ENCODE assay signal across 18 cellular contexts in genomic region chr2:98738304-98738703, GRCh38. TPM values are rescaled to one million over a fixed set of nuclear protein-coding genes. Genes with fewer than 3 reads are reported as not detected.
DNase-seq lines count a peak whose midpoint lies in the region; ATAC-seq and TF ChIP-seq lines count a peak whose summit lies in the region.
"Had no signal": no experiment of that assay in that cellular context is flagged by ENCODE, and none has a peak within 500 bp of the region (broad histone marks: within the 10 kb centered on the region; RNA-seq: fewer than 3 reads in every experiment).

No MANE protein-coding gene starts in this region.

- H3K4me1 Mint-ChIP-seq in activated naive CD4-positive, alpha-beta T cell treated with anti-CD3 and anti-CD28 coated beads, Interleukin-2, amount 50 U/mL, for 24 hours: peaks cover 86% of the 10 kb centered on the region
- H3K4me1 Mint-ChIP-seq in activated naive CD8-positive, alpha-beta T cell treated with anti-CD3 and anti-CD28 coated beads, Interleukin-2, amount 50 U/mL, for 24 hours: peaks cover 62% of the 10 kb centered on the region

- no peaks in the 10 kb centered on the region for H3K9me3 Mint-ChIP-seq in activated naive CD4-positive, alpha-beta T cell treated with anti-CD3 and anti-CD28 coated beads, Interleukin-2, amount 50 U/mL, for 24 hours
- no peaks in the 10 kb centered on the region for H3K9me3 Mint-ChIP-seq in activated naive CD8-positive, alpha-beta T cell treated with anti-CD3 and anti-CD28 coated beads, Interleukin-2, amount 50 U/mL, for 24 hours

- peaks cover 0 to 6% of the 10 kb centered on the region in 2 donors for H3K4me1 ChIP-seq in thyroid gland
- H3K4me1 ChIP-seq in foreskin keratinocyte: peaks cover 4% of the 10 kb centered on the region

- peak overlapping the region; percentile 95 for H3K27ac Mint-ChIP-seq in activated naive CD4-positive, alpha-beta T cell treated with anti-CD3 and anti-CD28 coated beads, Interleukin-2, amount 50 U/mL, for 24 hours
- H3K27ac Mint-ChIP-seq in activated naive CD8-positive, alpha-beta T cell treated with anti-CD3 and anti-CD28 coated beads, Interleukin-2, amount 50 U/mL, for 24 hours: peak overlapping the region; percentile 2
- H3K27ac Mint-ChIP-seq: B cell had no signal

- ATAC-seq in activated naive CD8-positive, alpha-beta T cell treated with anti-CD3 and anti-CD28 coated beads, Interleukin-2, amount 50 U/mL, for 24 hours: no peak
- no peak for ATAC-seq in foreskin keratinocyte

- peak overlapping the region; percentile 96 for H3K27ac ChIP-seq in KOPT-K1 (ENCODE audit: low read depth, low read length, poor library complexity, severe bottlenecking)
- H3K27ac ChIP-seq in thyroid gland: no peak overlapping the region
- no peak overlapping the region for H3K27ac ChIP-seq in foreskin keratinocyte
- H3K27ac ChIP-seq: Peyer's patch had no signal

- peaks cover 2% of the 10 kb centered on the region for H3K36me3 Mint-ChIP-seq in activated naive CD4-positive, alpha-beta T cell treated with anti-CD3 and anti-CD28 coated beads, Interleukin-2, amount 50 U/mL, for 24 hours
- H3K36me3 Mint-ChIP-seq in activated naive CD8-positive, alpha-beta T cell treated with anti-CD3 and anti-CD28 coated beads, Interleukin-2, amount 50 U/mL, for 24 hours (ENCODE audit: low read depth): no peaks in the 10 kb centered on the region

- intact Hi-C loops in thyroid gland (cut with DNase I): loop anchor here (10.0 kb wide), 1 partner anchor 66 kb away; no protein-coding TSS in a partner anchor

- H3K4me3 ChIP-seq in thyroid gland (replicated peaks in 1 of 3): no peak overlapping the region
- H3K4me3 ChIP-seq: Peyer's patch had no signal

- H3K27me3 ChIP-seq in thyroid gland (no peaks in the 10 kb centered on the region), foreskin keratinocyte (peaks cover 9% of the 10 kb centered on the region)
- H3K27me3 ChIP-seq: Peyer's patch had no signal

- H3K4me3 Mint-ChIP-seq in activated naive CD4-positive, alpha-beta T cell treated with anti-CD3 and anti-CD28 coated beads, Interleukin-2, amount 50 U/mL, for 24 hours: no peak overlapping the region
- H3K4me3 Mint-ChIP-seq in activated naive CD8-positive, alpha-beta T cell treated with anti-CD3 and anti-CD28 coated beads, Interleukin-2, amount 50 U/mL, for 24 hours: no peak overlapping the region
- H3K4me3 Mint-ChIP-seq: B cell had no signal

- no peaks in the 10 kb centered on the region for H3K9me3 ChIP-seq in KOPT-K1 (ENCODE audit: insufficient read depth, low read length, poor library complexity, severe bottlenecking)
- no peaks in the 10 kb centered on the region for H3K9me3 ChIP-seq in thyroid gland
- H3K9me3 ChIP-seq: Peyer's patch had no signal

- no peak for DNase-seq in activated naive CD4-positive, alpha-beta T cell treated with Interleukin-2 at 50 U/mL for 16 hours
- no peak for DNase-seq in activated naive CD8-positive, alpha-beta T cell treated with anti-CD3 and anti-CD28 coated beads, Interleukin-2, amount 50 U/mL, for 24 hours
- DNase-seq in nucleus accumbens (lab: John Stamatoyannopoulos, UW) (no peak), thyroid gland (no peak), foreskin keratinocyte (no peak)
- DNase-seq: DMS153, Karpas-422, MM.1S, NCI-H1105 treated with DMSO at 0.1 percent for 48 hours, NCI-H1930, NCI-H2171, NCI-H446 treated with DMSO at 0.1 percent for 48 hours, NCI-H774, Peyer's patch, SHP77 had no signal

- TF ChIP-seq CTCF in thyroid gland (IDR thresholded peaks at IDR 0.05): no peak
- TF ChIP-seq CTCF in foreskin keratinocyte (conservative IDR thresholded peaks at IDR 0.05): no peak

- no peaks in the 10 kb centered on the region for H3K36me3 ChIP-seq in KOPT-K1 (ENCODE audit: insufficient read depth, low read length)
- H3K36me3 ChIP-seq in thyroid gland: no peaks in the 10 kb centered on the region
- H3K36me3 ChIP-seq: Peyer's patch had no signal

- 95 to 99% methylated on average over 3 of the region's 3 CpGs for WGBS in thyroid gland, 2 donors

- no peaks in the 10 kb centered on the region for H3K27me3 Mint-ChIP-seq in activated naive CD4-positive, alpha-beta T cell treated with anti-CD3 and anti-CD28 coated beads, Interleukin-2, amount 50 U/mL, for 24 hours
- H3K27me3 Mint-ChIP-seq in activated naive CD8-positive, alpha-beta T cell treated with anti-CD3 and anti-CD28 coated beads, Interleukin-2, amount 50 U/mL, for 24 hours: no peaks in the 10 kb centered on the region

- TF ChIP-seq POLR2A in thyroid gland (IDR thresholded peaks at IDR 0.05): no peak

RNA-seq across cellular contexts. Expression of gene MGAT4A, which starts 7.4 kb away (rescaled TPM):
- total RNA-seq in thyroid gland: 10 to 100 TPM; 20.4 to 59.6 (median 39.8) TPM
- 0.31 and 0.63 TPM in 2 replicates for total RNA-seq in foreskin keratinocyte
- 0.17 and 0.26 TPM in 2 replicates for polyA plus RNA-seq in foreskin keratinocyte

Comparison
In these comparisons a context has a peak if more than half of its experiments do, and no peak if none do; other contexts are left out.
1. RNA of gene MGAT4A, which starts 7.4 kb away (total RNA-seq): 20.4 to 59.6 TPM in thyroid gland; 0.31 to 0.63 TPM in foreskin keratinocyte; every median in the first group is over 10 times any median in the second.